Comparison of ENCODE assay signal across 8 cellular contexts in the genomic region with DNA sequence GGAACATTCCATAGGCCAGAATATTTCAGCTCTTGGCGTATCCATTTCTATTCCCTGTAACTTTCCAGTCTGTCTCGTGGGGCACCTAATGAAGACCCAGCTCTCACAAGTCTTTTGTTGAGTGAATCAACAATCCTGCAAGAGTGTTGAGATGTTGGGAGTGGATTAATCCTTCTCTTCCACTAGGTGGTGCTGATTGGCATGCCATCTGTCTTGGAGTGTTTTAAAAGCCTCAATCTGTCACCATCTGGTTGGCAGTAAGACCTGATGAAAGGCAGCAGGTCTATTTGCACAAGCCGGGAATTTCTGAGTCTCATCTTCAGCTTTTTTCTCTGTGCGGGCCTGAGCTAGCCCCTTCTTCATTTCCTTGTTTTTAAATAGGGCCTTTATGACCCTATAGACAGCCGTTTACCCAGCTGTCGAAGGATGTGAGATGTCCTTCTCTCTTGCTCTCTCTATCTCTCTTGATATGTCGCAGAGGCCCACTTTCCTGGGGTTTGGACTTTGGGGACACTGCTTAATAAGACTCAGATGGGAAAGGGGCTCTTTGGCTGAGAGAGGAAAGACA.
DNase-seq lines count a peak whose midpoint lies in the region; ATAC-seq and TF ChIP-seq lines count a peak whose summit lies in the region.

No MANE protein-coding gene starts in this region.

- DNase-seq in AG08396 (ENCODE audit: low spot score), result peak; percentile 47
- peak; percentile 21 for DNase-seq in GM12864 (ENCODE audit: low read depth)
- DNase-seq in NCI-H748 (lab: John Stamatoyannopoulos, UW; ENCODE audit: unreplicated experiment), result peak; percentile 58
- no peak for DNase-seq in dorsolateral prefrontal cortex
- DNase-seq in mesenchymal stem cell, result peak; percentile 59
- no peak for DNase-seq in NCI-H2196 (lab: John Stamatoyannopoulos, UW; ENCODE audit: unreplicated experiment)

- ATAC-seq in HG02798 (IDR thresholded peaks at IDR 0.05; ENCODE audit: poor library complexity, unreplicated experiment), result peak; percentile 80
- ATAC-seq in GM18505 (IDR thresholded peaks at IDR 0.05; ENCODE audit: unreplicated experiment), result no peak

- no peak overlapping the region for H4K91ac ChIP-seq in mesenchymal stem cell (ENCODE audit: low read length)

- no peak overlapping the region for H2BK15ac ChIP-seq in mesenchymal stem cell (ENCODE audit: low read depth, poor library complexity, severe bottlenecking)

- H3K23ac ChIP-seq in mesenchymal stem cell (ENCODE audit: low read length in 2 of 2), result no peak overlapping the region

- intact Hi-C loops in dorsolateral prefrontal cortex (cut with DNase I), result loop anchor here in 1 of 2 donors (10.0 kb wide), 2 partner anchors 120 to 530 kb away; no protein-coding TSS in a partner anchor

- 38% methylated on average over 5 of the region's 7 CpGs for WGBS in mesenchymal stem cell

- no peaks in the 10 kb centered on the region for H3K36me3 ChIP-seq in mesenchymal stem cell (ENCODE audit: control insufficient read depth in 1 of 2, insufficient read depth in 2 of 2, low read depth in 1 of 2, low read length in 2 of 2)

- TF ChIP-seq CTCF in GM12864 (IDR thresholded peaks at IDR 0.05; ENCODE audit: low read depth, low read length, missing control alignments), result peak; percentile 67
- TF ChIP-seq CTCF in dorsolateral prefrontal cortex (IDR thresholded peaks at IDR 0.05 in 54 of 56, conservative IDR thresholded peaks at IDR 0.05 in 2 of 56; ENCODE audit: low read depth in 1 of 56, partially characterized antibody in 56 of 56), result peak; percentile 28 to 75 (median 57)

- no peaks in the 10 kb centered on the region for H3K9me3 ChIP-seq in mesenchymal stem cell (ENCODE audit: control insufficient read depth, low read length)

- H3K14ac ChIP-seq in mesenchymal stem cell (ENCODE audit: low read length in 2 of 2), result no peak overlapping the region

- H3K27me3 ChIP-seq in dorsolateral prefrontal cortex (no peaks in the 10 kb centered on the region), mesenchymal stem cell (ENCODE audit: control insufficient read depth in 1 of 2, insufficient read depth in 1 of 2, low read length in 2 of 2) (peaks cover 0 to 6% of the 10 kb centered on the region in 2 experiments)

- H3K4me1 ChIP-seq in mesenchymal stem cell (ENCODE audit: control insufficient read depth, insufficient read depth, low read depth, low read length), result no peaks in the 10 kb centered on the region

- no peak for TF ChIP-seq POLR2A in GM18505 (IDR thresholded peaks at IDR 0.05; ENCODE audit: borderline replicate concordance, extremely low read depth, insufficient read depth, insufficient read length)

- H3K27ac ChIP-seq in dorsolateral prefrontal cortex, result no peak overlapping the region
- H3K27ac ChIP-seq in mesenchymal stem cell (ENCODE audit: low read length, poor library complexity, severe bottlenecking), result no peak overlapping the region

- H3K4ac ChIP-seq in mesenchymal stem cell (ENCODE audit: low read depth in 1 of 2, low read length in 2 of 2), result no peak overlapping the region

- H2BK5ac ChIP-seq in mesenchymal stem cell (ENCODE audit: low read depth, low read length, poor library complexity, severe bottlenecking), result no peak overlapping the region

- H2BK12ac ChIP-seq in mesenchymal stem cell (ENCODE audit: low read length in 2 of 2), result no peak overlapping the region

- H4K8ac ChIP-seq in mesenchymal stem cell (ENCODE audit: low read length), result no peak overlapping the region

- no peak overlapping the region for H2AK5ac ChIP-seq in mesenchymal stem cell (ENCODE audit: low read length, severe bottlenecking)

- no peak overlapping the region for H2AFZ ChIP-seq in mesenchymal stem cell (ENCODE audit: low read depth, low read length)

- no peaks in the 10 kb centered on the region for H3K79me1 ChIP-seq in mesenchymal stem cell (replicated peaks; ENCODE audit: low read length, poor library complexity, severe bottlenecking)

- H3K4me3 ChIP-seq in GM12864 (ENCODE audit: low read depth, low read length) (no peak overlapping the region), dorsolateral prefrontal cortex (no peak overlapping the region), mesenchymal stem cell (ENCODE audit: insufficient read depth in 1 of 2, low read depth in 1 of 2, low read length in 2 of 2) (no peak overlapping the region)

- H3K4me2 ChIP-seq in mesenchymal stem cell (ENCODE audit: low read length, poor library complexity, severe bottlenecking), result no peak overlapping the region

- no peak overlapping the region for H3K18ac ChIP-seq in mesenchymal stem cell (ENCODE audit: low read depth in 1 of 2, low read length in 2 of 2)

- no peak overlapping the region for H2BK120ac ChIP-seq in mesenchymal stem cell (ENCODE audit: low read depth, low read length)

- no peak overlapping the region for H3K9ac ChIP-seq in mesenchymal stem cell (ENCODE audit: low read length)

Comparison
In these comparisons a context has a peak if more than half of its experiments do, and no peak if none do; other contexts are left out.
1. DNase-seq: peak in AG08396 (single experiment), GM12864 (single experiment), NCI-H748 (single experiment) and mesenchymal stem cell (single experiment); none in dorsolateral prefrontal cortex (0 of 10) and NCI-H2196 (single experiment).